ENCODE assay signal across 24 cellular contexts in genomic region chr3:31370681-31371080, GRCh38.
DNase-seq lines count a peak whose midpoint lies in the region; ATAC-seq and TF ChIP-seq lines count a peak whose summit lies in the region.
"Had no signal": no experiment of that assay in that cellular context is flagged by ENCODE, and none has a peak within 500 bp of the region (broad histone marks: within the 10 kb centered on the region; RNA-seq: fewer than 3 reads in every experiment).

No MANE protein-coding gene starts in this region.

- intact Hi-C loops in left cardiac atrium (cut with DNase I) (no loop called here), heart left ventricle (cut with DNase I) (no loop called here), left colon (cut with DNase I, micrococcal nuclease) (no loop called here), testis (cut with DNase I; ENCODE audit: low total_unique reads) (no loop called here)

- DNase-seq in left cardiac atrium (no peak), heart left ventricle (no peak), epithelial cell of esophagus (ENCODE audit: low read depth) (peak; percentile 5), left colon (no peak), testis (peak; percentile 14), globus pallidus (ENCODE audit: low spot score) (no peak), T1000 (lab: John Stamatoyannopoulos, UW) (no peak)
- DNase-seq: activated effector memory CD4-positive, alpha-beta T cell treated with anti-CD3 and anti-CD28 coated beads, Interleukin-2, amount 50 U/mL, for 16 hours; activated T-cell treated with anti-CD3 and anti-CD28 coated beads, Interleukin-2, amount 50 U/mL, for 1 hour; cerebellar nuclear complex; foreskin fibroblast; NCI-H187; NCI-H524 treated with DMSO at 0.1 percent for 48 hours; NK-92 treated with Interleukin-12 subunit alpha and Interleukin-12 subunit beta, amount 100 ng/mL, for 24 hours; SHP77 treated with DMSO at 0.1 percent for 48 hours; SW 1271; T-helper 9 cell; WERI-Rb-1 had no signal

- H3K27me3 ChIP-seq in heart left ventricle (no peaks in the 10 kb centered on the region), testis (no peaks in the 10 kb centered on the region)

- H3K36me3 ChIP-seq in heart left ventricle (no peaks in the 10 kb centered on the region), testis (ENCODE audit: low read depth, missing control alignments) (no peaks in the 10 kb centered on the region)
- H3K36me3 ChIP-seq: HAP-1, WERI-Rb-1 had no signal

- TF ChIP-seq CTCF in heart left ventricle (IDR thresholded peaks at IDR 0.05) (no peak), epithelial cell of esophagus (IDR thresholded peaks at IDR 0.05; ENCODE audit: insufficient read depth, low read depth, low read length, missing control alignments) (no peak), testis (IDR thresholded peaks at IDR 0.05) (no peak)

- 62 to 75% (median 66%) methylated on average over 2 of the region's 2 CpGs for WGBS in heart left ventricle, 4 donors
- 59 to 63% methylated on average over 2 of the region's 2 CpGs for WGBS in testis, 2 donors

- H3K4me1 ChIP-seq in heart left ventricle: peaks cover 0 to 15% (median 0%) of the 10 kb centered on the region in 12 donors
- no peaks in the 10 kb centered on the region for H3K4me1 ChIP-seq in testis
- H3K4me1 ChIP-seq: HAP-1 had no signal

- ATAC-seq in left cardiac atrium (peak; percentile 27), heart left ventricle (no peak), left colon (peak; percentile 88), HG03442 (IDR thresholded peaks at IDR 0.05; ENCODE audit: unreplicated experiment) (no peak)
- ATAC-seq: A549; natural killer cell treated with Interleukin-12 subunit alpha and Interleukin-12 subunit beta and Interleukin-15 and Interleukin-18, amount 100 ng/mL, for 72 hours had no signal

- no peaks in the 10 kb centered on the region for H3K9me3 ChIP-seq in heart left ventricle
- no peaks in the 10 kb centered on the region for H3K9me3 ChIP-seq in testis
- H3K9me3 ChIP-seq: A549, HAP-1 had no signal

- H3K27ac ChIP-seq in heart left ventricle (peak overlapping the region in 1 of 12 donors; percentile 4), testis (no peak overlapping the region)
- H3K27ac ChIP-seq: epithelial cell of prostate, KMS-11, WERI-Rb-1 had no signal

- H3K4me3 ChIP-seq in heart left ventricle (no peak overlapping the region), epithelial cell of esophagus (ENCODE audit: low read length) (no peak overlapping the region), testis (no peak overlapping the region)
- H3K4me3 ChIP-seq: A549, HAP-1 had no signal

- TF ChIP-seq POLR2A in heart left ventricle (IDR thresholded peaks at IDR 0.05) (no peak), testis (IDR thresholded peaks at IDR 0.05) (no peak)

Comparison
In these comparisons a context has a peak if more than half of its experiments do, and no peak if none do; other contexts are left out.
1. ATAC-seq: peak in left cardiac atrium (2 of 2) and left colon (single experiment); none in heart left ventricle (0 of 4) and HG03442 (single experiment).
2. DNase-seq: peak in epithelial cell of esophagus (single experiment) and testis (single experiment); none in left cardiac atrium (single experiment), heart left ventricle (0 of 5), left colon (0 of 2), globus pallidus (single experiment) and T1000 (single experiment).